ENCODE assay signal across 21 cellular contexts in the genomic region with DNA sequence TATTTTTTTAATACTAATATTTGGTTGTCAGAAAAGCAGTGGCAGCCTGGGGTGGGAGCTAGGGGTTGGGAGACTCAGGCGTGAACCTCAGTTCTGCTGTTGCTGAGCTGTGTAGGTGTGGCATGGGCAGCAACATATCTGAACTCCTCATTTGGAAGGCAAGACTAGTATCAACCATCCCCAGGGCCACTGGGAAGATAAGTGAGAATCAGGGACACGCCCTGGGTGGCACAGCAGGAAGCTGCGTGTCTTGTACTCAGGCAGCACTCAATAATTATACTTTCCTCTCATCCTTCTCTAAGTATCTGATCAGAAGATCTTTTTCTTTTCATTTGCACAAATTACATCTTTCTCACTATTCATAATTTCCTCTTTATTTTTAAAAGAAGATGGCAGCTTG.
"Had no signal": no experiment of that assay in that cellular context is flagged by ENCODE, and none has a peak within 500 bp of the region (broad histone marks: within the 10 kb centered on the region; RNA-seq: fewer than 3 reads in every experiment).

No MANE protein-coding gene starts in this region.

- H3K27me3 ChIP-seq: neural progenitor cell, neutrophil, ovary, right atrium auricular region, right lobe of liver, spleen, suprapubic skin, tibial nerve, uterus had no signal

- H3K9me3 ChIP-seq: neutrophil, ovary, right lobe of liver, suprapubic skin, tibial nerve, uterus had no signal

- H3K36me3 ChIP-seq: left ventricle myocardium inferior, neural progenitor cell, ovary, right atrium auricular region, right lobe of liver, suprapubic skin, tibial nerve, uterus had no signal

- H3K27ac ChIP-seq: left ventricle myocardium inferior, neural progenitor cell, neutrophil, ovary, right atrium auricular region, right lobe of liver, skin epidermis, spleen, suprapubic skin, tibial nerve, uterus had no signal

- DNase-seq: islet precursor cell; mesendoderm; naive B cell; natural killer cell; nephron progenitor cell; occipital lobe; right lobe of liver; spleen; stimulated activated CD4-positive, alpha-beta T cell treated with anti-CD3 and anti-CD28 coated beads, Interleukin-4, amount 100 ng/mL, for 24 hours; stimulated activated naive CD4-positive, alpha-beta T cell; uterus had no signal

- H3K4me1 ChIP-seq: left ventricle myocardium inferior, right atrium auricular region, suprapubic skin, tibial nerve, uterus had no signal

- ATAC-seq: natural killer cell; stimulated activated effector memory CD8-positive, alpha-beta T cell treated with anti-CD3 and anti-CD28 coated beads, Interleukin-12 subunit alpha, Interleukin-12 subunit beta, amount 100 ng/mL, for 72 hours had no signal

- H3K4me3 ChIP-seq: left ventricle myocardium inferior, lung, neural progenitor cell, ovary, right atrium auricular region, right lobe of liver, skin epidermis, spleen, suprapubic skin, tibial nerve, uterus had no signal
